2 cellular contexts compared by ENCODE assay signal in the genomic region with DNA sequence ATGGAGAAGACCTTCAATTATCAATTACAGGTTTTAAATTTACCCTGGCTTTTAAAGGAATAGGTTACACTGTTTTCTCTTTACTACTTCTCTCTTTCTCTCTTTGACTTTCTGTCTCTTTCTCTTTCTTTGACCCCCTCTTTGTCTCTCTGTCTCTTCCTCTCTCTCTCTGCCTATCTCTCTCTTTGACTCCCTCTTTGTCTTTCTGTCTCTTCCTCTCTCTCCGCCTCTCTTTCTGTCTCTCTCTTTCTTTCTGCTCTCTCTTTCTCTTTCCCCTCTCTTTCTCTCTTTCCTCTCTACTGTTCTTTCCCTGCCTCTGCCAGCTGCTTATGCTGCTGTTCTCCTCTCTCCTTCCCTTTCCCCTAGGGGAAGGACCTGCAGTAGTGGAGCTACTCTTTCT.
TF ChIP-seq lines count a peak whose summit lies in the region.

No MANE protein-coding gene starts in this region.

TF ChIP-seq in A549, 52 proteins besides CTCF, POLR2A, EP300 and RAD21:
- TF ChIP-seq HEYL (CRISPR knock-in tag; IDR thresholded peaks at IDR 0.05) (no peak), RFX5 (IDR thresholded peaks at IDR 0.05) (no peak), CHD4 (IDR thresholded peaks at IDR 0.05; ENCODE audit: borderline replicate concordance) (no peak), TFCP2L1 (CRISPR knock-in tag; IDR thresholded peaks at IDR 0.05) (no peak), KDM1A (IDR thresholded peaks at IDR 0.05; ENCODE audit: low read depth) (no peak), JUN (IDR thresholded peaks at IDR 0.05) (no peak), ZC3H11A (IDR thresholded peaks at IDR 0.05) (no peak), POLR2AphosphoS2 (conservative IDR thresholded peaks at IDR 0.05; ENCODE audit: low read length) (no peak)
- TF ChIP-seq, protein P1, sequence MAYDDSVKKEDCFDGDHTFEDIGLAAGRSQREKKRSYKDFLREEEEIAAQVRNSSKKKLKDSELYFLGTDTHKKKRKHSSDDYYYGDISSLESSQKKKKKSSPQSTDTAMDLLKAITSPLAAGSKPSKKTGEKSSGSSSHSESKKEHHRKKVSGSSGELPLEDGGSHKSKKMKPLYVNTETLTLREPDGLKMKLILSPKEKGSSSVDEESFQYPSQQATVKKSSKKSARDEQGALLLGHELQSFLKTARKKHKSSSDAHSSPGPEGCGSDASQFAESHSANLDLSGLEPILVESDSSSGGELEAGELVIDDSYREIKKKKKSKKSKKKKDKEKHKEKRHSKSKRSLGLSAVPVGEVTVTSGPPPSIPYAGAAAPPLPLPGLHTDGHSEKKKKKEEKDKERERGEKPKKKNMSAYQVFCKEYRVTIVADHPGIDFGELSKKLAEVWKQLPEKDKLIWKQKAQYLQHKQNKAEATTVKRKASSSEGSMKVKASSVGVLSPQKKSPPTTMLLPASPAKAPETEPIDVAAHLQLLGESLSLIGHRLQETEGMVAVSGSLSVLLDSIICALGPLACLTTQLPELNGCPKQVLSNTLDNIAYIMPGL (CRISPR knock-in tag; IDR thresholded peaks at IDR 0.05; ENCODE audit: borderline replicate concordance) = no peak
- TF ChIP-seq, protein P2, sequence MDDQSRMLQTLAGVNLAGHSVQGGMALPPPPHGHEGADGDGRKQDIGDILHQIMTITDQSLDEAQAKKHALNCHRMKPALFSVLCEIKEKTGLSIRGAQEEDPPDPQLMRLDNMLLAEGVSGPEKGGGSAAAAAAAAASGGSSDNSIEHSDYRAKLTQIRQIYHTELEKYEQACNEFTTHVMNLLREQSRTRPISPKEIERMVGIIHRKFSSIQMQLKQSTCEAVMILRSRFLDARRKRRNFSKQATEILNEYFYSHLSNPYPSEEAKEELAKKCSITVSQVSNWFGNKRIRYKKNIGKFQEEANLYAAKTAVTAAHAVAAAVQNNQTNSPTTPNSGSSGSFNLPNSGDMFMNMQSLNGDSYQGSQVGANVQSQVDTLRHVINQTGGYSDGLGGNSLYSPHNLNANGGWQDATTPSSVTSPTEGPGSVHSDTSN (IDR thresholded peaks at IDR 0.05) = no peak

TF ChIP-seq in HCT116, 20 proteins besides CTCF, POLR2A, EP300 and RAD21:
- TF ChIP-seq, protein P3, sequence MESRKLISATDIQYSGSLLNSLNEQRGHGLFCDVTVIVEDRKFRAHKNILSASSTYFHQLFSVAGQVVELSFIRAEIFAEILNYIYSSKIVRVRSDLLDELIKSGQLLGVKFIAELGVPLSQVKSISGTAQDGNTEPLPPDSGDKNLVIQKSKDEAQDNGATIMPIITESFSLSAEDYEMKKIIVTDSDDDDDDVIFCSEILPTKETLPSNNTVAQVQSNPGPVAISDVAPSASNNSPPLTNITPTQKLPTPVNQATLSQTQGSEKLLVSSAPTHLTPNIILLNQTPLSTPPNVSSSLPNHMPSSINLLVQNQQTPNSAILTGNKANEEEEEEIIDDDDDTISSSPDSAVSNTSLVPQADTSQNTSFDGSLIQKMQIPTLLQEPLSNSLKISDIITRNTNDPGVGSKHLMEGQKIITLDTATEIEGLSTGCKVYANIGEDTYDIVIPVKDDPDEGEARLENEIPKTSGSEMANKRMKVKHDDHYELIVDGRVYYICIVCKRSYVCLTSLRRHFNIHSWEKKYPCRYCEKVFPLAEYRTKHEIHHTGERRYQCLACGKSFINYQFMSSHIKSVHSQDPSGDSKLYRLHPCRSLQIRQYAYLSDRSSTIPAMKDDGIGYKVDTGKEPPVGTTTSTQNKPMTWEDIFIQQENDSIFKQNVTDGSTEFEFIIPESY (IDR thresholded peaks at IDR 0.05; ENCODE audit: extremely low read depth, insufficient replicate concordance, low read length) = no peak
- TF ChIP-seq YY1 (IDR thresholded peaks at IDR 0.05; ENCODE audit: extremely low read depth, insufficient replicate concordance, low read depth, low read length) = no peak
- TF ChIP-seq EZH2phosphoT487 (IDR thresholded peaks at IDR 0.05; ENCODE audit: borderline replicate concordance) = no peak
- no peak for TF ChIP-seq SRF (IDR thresholded peaks at IDR 0.05; ENCODE audit: low read depth)
- TF ChIP-seq ZFX (IDR thresholded peaks at IDR 0.05) = no peak
- no peak for TF ChIP-seq TCF7L2 (IDR thresholded peaks at IDR 0.05; ENCODE audit: borderline replicate concordance, extremely low read depth, insufficient read depth, insufficient read length)
- TF ChIP-seq EZH2 (IDR thresholded peaks at IDR 0.05) = no peak
- TF ChIP-seq, protein P4, sequence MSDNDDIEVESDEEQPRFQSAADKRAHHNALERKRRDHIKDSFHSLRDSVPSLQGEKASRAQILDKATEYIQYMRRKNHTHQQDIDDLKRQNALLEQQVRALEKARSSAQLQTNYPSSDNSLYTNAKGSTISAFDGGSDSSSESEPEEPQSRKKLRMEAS (IDR thresholded peaks at IDR 0.05) = no peak
